Comparison of ENCODE assay signal across 1 cellular context in the genomic region with DNA sequence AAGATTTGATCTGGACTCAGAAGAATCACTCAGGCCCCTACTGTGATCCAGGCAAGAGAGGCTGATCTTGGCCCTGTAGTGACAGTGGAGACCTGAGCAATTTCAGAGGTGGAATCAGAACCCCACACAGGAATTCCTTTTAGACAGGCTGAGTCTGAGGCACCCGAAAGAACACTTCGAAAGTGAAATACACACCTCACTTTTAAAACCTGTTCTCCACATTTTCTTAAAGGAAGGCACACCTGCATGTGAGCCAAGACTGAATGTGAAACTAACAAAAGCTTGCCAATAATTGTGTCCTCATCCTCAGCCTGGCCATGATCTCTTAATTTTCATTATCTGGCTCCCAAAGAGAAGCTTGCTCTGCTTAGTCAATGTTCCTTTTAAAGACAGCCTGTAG.
TF ChIP-seq lines count a peak whose summit lies in the region.

No MANE protein-coding gene starts in this region.

TF ChIP-seq in HepG2, 621 proteins besides CTCF, POLR2A, EP300 and RAD21 (continued from another document):
- TF ChIP-seq, protein P1, sequence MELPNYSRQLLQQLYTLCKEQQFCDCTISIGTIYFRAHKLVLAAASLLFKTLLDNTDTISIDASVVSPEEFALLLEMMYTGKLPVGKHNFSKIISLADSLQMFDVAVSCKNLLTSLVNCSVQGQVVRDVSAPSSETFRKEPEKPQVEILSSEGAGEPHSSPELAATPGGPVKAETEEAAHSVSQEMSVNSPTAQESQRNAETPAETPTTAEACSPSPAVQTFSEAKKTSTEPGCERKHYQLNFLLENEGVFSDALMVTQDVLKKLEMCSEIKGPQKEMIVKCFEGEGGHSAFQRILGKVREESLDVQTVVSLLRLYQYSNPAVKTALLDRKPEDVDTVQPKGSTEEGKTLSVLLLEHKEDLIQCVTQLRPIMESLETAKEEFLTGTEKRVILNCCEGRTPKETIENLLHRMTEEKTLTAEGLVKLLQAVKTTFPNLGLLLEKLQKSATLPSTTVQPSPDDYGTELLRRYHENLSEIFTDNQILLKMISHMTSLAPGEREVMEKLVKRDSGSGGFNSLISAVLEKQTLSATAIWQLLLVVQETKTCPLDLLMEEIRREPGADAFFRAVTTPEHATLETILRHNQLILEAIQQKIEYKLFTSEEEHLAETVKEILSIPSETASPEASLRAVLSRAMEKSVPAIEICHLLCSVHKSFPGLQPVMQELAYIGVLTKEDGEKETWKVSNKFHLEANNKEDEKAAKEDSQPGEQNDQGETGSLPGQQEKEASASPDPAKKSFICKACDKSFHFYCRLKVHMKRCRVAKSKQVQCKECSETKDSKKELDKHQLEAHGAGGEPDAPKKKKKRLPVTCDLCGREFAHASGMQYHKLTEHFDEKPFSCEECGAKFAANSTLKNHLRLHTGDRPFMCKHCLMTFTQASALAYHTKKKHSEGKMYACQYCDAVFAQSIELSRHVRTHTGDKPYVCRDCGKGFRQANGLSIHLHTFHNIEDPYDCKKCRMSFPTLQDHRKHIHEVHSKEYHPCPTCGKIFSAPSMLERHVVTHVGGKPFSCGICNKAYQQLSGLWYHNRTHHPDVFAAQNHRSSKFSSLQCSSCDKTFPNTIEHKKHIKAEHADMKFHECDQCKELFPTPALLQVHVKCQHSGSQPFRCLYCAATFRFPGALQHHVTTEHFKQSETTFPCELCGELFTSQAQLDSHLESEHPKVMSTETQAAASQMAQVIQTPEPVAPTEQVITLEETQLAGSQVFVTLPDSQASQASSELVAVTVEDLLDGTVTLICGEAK (IDR thresholded peaks at IDR 0.05): no peak
- TF ChIP-seq, protein P1 (CRISPR knock-in tag; IDR thresholded peaks at IDR 0.05): no peak
- TF ChIP-seq ZNF7 (CRISPR knock-in tag; IDR thresholded peaks at IDR 0.05) (no peak), SMAD9 (CRISPR knock-in tag; IDR thresholded peaks at IDR 0.05) (no peak), TBX3 (IDR thresholded peaks at IDR 0.05; ENCODE audit: borderline replicate concordance) (no peak), RELA (CRISPR knock-in tag; IDR thresholded peaks at IDR 0.05) (no peak), ZNF326 (CRISPR knock-in tag; IDR thresholded peaks at IDR 0.05; ENCODE audit: borderline replicate concordance) (no peak)
- TF ChIP-seq, protein P2, sequence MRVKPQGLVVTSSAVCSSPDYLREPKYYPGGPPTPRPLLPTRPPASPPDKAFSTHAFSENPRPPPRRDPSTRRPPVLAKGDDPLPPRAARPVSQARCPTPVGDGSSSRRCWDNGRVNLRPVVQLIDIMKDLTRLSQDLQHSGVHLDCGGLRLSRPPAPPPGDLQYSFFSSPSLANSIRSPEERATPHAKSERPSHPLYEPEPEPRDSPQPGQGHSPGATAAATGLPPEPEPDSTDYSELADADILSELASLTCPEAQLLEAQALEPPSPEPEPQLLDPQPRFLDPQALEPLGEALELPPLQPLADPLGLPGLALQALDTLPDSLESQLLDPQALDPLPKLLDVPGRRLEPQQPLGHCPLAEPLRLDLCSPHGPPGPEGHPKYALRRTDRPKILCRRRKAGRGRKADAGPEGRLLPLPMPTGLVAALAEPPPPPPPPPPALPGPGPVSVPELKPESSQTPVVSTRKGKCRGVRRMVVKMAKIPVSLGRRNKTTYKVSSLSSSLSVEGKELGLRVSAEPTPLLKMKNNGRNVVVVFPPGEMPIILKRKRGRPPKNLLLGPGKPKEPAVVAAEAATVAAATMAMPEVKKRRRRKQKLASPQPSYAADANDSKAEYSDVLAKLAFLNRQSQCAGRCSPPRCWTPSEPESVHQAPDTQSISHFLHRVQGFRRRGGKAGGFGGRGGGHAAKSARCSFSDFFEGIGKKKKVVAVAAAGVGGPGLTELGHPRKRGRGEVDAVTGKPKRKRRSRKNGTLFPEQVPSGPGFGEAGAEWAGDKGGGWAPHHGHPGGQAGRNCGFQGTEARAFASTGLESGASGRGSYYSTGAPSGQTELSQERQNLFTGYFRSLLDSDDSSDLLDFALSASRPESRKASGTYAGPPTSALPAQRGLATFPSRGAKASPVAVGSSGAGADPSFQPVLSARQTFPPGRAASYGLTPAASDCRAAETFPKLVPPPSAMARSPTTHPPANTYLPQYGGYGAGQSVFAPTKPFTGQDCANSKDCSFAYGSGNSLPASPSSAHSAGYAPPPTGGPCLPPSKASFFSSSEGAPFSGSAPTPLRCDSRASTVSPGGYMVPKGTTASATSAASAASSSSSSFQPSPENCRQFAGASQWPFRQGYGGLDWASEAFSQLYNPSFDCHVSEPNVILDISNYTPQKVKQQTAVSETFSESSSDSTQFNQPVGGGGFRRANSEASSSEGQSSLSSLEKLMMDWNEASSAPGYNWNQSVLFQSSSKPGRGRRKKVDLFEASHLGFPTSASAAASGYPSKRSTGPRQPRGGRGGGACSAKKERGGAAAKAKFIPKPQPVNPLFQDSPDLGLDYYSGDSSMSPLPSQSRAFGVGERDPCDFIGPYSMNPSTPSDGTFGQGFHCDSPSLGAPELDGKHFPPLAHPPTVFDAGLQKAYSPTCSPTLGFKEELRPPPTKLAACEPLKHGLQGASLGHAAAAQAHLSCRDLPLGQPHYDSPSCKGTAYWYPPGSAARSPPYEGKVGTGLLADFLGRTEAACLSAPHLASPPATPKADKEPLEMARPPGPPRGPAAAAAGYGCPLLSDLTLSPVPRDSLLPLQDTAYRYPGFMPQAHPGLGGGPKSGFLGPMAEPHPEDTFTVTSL (CRISPR knock-in tag; IDR thresholded peaks at IDR 0.05; ENCODE audit: borderline replicate concordance): no peak
- TF ChIP-seq, protein P3, sequence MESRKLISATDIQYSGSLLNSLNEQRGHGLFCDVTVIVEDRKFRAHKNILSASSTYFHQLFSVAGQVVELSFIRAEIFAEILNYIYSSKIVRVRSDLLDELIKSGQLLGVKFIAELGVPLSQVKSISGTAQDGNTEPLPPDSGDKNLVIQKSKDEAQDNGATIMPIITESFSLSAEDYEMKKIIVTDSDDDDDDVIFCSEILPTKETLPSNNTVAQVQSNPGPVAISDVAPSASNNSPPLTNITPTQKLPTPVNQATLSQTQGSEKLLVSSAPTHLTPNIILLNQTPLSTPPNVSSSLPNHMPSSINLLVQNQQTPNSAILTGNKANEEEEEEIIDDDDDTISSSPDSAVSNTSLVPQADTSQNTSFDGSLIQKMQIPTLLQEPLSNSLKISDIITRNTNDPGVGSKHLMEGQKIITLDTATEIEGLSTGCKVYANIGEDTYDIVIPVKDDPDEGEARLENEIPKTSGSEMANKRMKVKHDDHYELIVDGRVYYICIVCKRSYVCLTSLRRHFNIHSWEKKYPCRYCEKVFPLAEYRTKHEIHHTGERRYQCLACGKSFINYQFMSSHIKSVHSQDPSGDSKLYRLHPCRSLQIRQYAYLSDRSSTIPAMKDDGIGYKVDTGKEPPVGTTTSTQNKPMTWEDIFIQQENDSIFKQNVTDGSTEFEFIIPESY (CRISPR knock-in tag; IDR thresholded peaks at IDR 0.05): no peak
- TF ChIP-seq, protein P4, sequence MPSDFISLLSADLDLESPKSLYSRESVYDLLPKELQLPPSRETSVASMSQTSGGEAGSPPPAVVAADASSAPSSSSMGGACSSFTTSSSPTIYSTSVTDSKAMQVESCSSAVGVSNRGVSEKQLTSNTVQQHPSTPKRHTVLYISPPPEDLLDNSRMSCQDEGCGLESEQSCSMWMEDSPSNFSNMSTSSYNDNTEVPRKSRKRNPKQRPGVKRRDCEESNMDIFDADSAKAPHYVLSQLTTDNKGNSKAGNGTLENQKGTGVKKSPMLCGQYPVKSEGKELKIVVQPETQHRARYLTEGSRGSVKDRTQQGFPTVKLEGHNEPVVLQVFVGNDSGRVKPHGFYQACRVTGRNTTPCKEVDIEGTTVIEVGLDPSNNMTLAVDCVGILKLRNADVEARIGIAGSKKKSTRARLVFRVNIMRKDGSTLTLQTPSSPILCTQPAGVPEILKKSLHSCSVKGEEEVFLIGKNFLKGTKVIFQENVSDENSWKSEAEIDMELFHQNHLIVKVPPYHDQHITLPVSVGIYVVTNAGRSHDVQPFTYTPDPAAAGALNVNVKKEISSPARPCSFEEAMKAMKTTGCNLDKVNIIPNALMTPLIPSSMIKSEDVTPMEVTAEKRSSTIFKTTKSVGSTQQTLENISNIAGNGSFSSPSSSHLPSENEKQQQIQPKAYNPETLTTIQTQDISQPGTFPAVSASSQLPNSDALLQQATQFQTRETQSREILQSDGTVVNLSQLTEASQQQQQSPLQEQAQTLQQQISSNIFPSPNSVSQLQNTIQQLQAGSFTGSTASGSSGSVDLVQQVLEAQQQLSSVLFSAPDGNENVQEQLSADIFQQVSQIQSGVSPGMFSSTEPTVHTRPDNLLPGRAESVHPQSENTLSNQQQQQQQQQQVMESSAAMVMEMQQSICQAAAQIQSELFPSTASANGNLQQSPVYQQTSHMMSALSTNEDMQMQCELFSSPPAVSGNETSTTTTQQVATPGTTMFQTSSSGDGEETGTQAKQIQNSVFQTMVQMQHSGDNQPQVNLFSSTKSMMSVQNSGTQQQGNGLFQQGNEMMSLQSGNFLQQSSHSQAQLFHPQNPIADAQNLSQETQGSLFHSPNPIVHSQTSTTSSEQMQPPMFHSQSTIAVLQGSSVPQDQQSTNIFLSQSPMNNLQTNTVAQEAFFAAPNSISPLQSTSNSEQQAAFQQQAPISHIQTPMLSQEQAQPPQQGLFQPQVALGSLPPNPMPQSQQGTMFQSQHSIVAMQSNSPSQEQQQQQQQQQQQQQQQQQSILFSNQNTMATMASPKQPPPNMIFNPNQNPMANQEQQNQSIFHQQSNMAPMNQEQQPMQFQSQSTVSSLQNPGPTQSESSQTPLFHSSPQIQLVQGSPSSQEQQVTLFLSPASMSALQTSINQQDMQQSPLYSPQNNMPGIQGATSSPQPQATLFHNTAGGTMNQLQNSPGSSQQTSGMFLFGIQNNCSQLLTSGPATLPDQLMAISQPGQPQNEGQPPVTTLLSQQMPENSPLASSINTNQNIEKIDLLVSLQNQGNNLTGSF (CRISPR knock-in tag; IDR thresholded peaks at IDR 0.05): no peak
- TF ChIP-seq, protein P5, sequence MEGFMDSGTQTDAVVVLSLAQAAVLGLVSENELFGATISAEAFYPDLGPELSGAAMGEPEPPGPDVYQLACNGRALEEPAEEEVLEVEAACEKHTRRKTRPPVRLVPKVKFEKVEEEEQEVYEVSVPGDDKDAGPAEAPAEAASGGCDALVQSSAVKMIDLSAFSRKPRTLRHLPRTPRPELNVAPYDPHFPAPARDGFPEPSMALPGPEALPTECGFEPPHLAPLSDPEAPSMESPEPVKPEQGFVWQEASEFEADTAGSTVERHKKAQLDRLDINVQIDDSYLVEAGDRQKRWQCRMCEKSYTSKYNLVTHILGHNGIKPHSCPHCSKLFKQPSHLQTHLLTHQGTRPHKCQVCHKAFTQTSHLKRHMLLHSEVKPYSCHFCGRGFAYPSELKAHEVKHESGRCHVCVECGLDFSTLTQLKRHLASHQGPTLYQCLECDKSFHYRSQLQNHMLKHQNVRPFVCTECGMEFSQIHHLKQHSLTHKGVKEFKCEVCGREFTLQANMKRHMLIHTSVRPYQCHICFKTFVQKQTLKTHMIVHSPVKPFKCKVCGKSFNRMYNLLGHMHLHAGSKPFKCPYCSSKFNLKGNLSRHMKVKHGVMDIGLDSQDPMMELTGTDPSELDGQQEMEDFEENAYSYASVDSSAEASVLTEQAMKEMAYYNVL (CRISPR knock-in tag; IDR thresholded peaks at IDR 0.05; ENCODE audit: borderline replicate concordance): no peak
